Comparison of ENCODE assay signal across 11 cellular contexts in genomic region chr12:124441443-124442190, GRCh38.
DNase-seq lines count a peak whose midpoint lies in the region; ATAC-seq and TF ChIP-seq lines count a peak whose summit lies in the region.
"Had no signal": no experiment of that assay in that cellular context is flagged by ENCODE, and none has a peak within 500 bp of the region (broad histone marks: within the 10 kb centered on the region; RNA-seq: fewer than 3 reads in every experiment).

No MANE protein-coding gene starts in this region.

- peaks cover 18% of the 10 kb centered on the region for H3K36me3 ChIP-seq in BJ (ENCODE audit: control insufficient read depth, insufficient read depth, low read length)
- H3K36me3 ChIP-seq in PC-3 (ENCODE audit: low read depth, low read length) = 0 out of 2 replicates have a peak, but pooled peaks cover 2% of the 10 kb centered on the region
- no peaks in the 10 kb centered on the region for H3K36me3 ChIP-seq in neural progenitor cell
- peaks cover 6% of the 10 kb centered on the region for H3K36me3 ChIP-seq in CD8-positive, alpha-beta T cell (ENCODE audit: insufficient read depth, low read length)

- H3K4me3 ChIP-seq in BJ (ENCODE audit: low read depth, low read length) (no peak overlapping the region), PC-3 (ENCODE audit: low read length) (no peak overlapping the region), neural progenitor cell (no peak overlapping the region)
- H3K4me3 ChIP-seq in CD8-positive, alpha-beta T cell (ENCODE audit: low read depth, low read length) = no peak overlapping the region

- POLR2A ChIA-PET in BJ (lab: Charles Lee) = no interaction called here
- POLR2A ChIA-PET in PC-3 (lab: Charles Lee; ENCODE audit: unreplicated experiment) = interaction anchor here (0.6 kb wide), 2 partner anchors 17 to 30 kb away, joined by 3 to 4 read pairs; no protein-coding TSS in a partner anchor
- POLR2A ChIA-PET in CD8-positive, alpha-beta T cell (lab: Charles Lee) = no interaction called here

- H3K27ac ChIP-seq in PC-3 (ENCODE audit: low read length) (peak overlapping the region; percentile 52), neural progenitor cell (peak overlapping the region; percentile 39)
- H3K27ac ChIP-seq in CD8-positive, alpha-beta T cell (ENCODE audit: low read depth, low read length) = no peak overlapping the region

- ATAC-seq in PC-3 = peak; percentile 87
- no peak for ATAC-seq in CD8-positive, alpha-beta T cell

- H4K20me1 ChIP-seq in PC-3 (ENCODE audit: low read length) (0 out of 2 replicates have a peak, but pooled peaks cover 4% of the 10 kb centered on the region), neural progenitor cell (ENCODE audit: low read depth) (peaks cover 42% of the 10 kb centered on the region)

- DNase-seq in BJ (ENCODE audit: low read depth) (peak; percentile 57), PC-3 (peak; percentile 74), epidermal melanocyte (ENCODE audit: insufficient read length, low spot score) (peak; percentile 77), neural progenitor cell (ENCODE audit: low spot score) (no peak), NCI-H524 (lab: John Stamatoyannopoulos, UW) (no peak), NCI-H526 (lab: John Stamatoyannopoulos, UW) (no peak)
- no peak for DNase-seq in CD8-positive, alpha-beta T cell
- DNase-seq in activated CD8-positive, alpha-beta memory T cell treated with anti-CD3 and anti-CD28 coated beads for 24 hours = no peak
- DNase-seq: activated CD4-positive, alpha-beta T cell treated with anti-CD3 and anti-CD28 coated beads, Interleukin-2, amount 50 U/mL, for 4 hours; DMS79; nucleus accumbens had no signal

- H3K4me2 ChIP-seq in PC-3 (ENCODE audit: low read length) (peak overlapping the region; percentile 24), neural progenitor cell (peak overlapping the region; percentile 2)

- H3K36me3 Mint-ChIP-seq in neural progenitor cell = peaks cover 3% of the 10 kb centered on the region
- peaks cover 54% of the 10 kb centered on the region for H3K36me3 Mint-ChIP-seq in CD8-positive, alpha-beta T cell

- peak overlapping the region; percentile 1 for H3K27ac Mint-ChIP-seq in neural progenitor cell
- H3K27ac Mint-ChIP-seq in CD8-positive, alpha-beta T cell = no peak overlapping the region

- H2AFZ ChIP-seq in PC-3 (ENCODE audit: low read length) (no peak overlapping the region), neural progenitor cell (replicated peaks) (no peak overlapping the region)

- intact Hi-C loops in PC-3 (cut with micrococcal nuclease) = no loop called here
- intact Hi-C loops in CD8-positive, alpha-beta T cell (cut with DNase I, micrococcal nuclease) = no loop called here

- H3K4me1 ChIP-seq in PC-3 (ENCODE audit: insufficient read depth, low read length) (peaks cover 17% of the 10 kb centered on the region), neural progenitor cell (peaks cover 23% of the 10 kb centered on the region)
- H3K4me1 ChIP-seq in CD8-positive, alpha-beta T cell (ENCODE audit: insufficient read depth, low read length) = no peaks in the 10 kb centered on the region

- H3K9ac ChIP-seq in PC-3 (ENCODE audit: low read length) = no peak overlapping the region
- no peak overlapping the region for H3K9ac ChIP-seq in neural progenitor cell

- no peak overlapping the region for H3K4me3 Mint-ChIP-seq in neural progenitor cell
- H3K4me3 Mint-ChIP-seq in CD8-positive, alpha-beta T cell = no peak overlapping the region

- peaks cover 8% of the 10 kb centered on the region for H3K27me3 Mint-ChIP-seq in neural progenitor cell (ENCODE audit: insufficient read depth, low read depth)
- no peaks in the 10 kb centered on the region for H3K27me3 Mint-ChIP-seq in CD8-positive, alpha-beta T cell (ENCODE audit: low read depth)

- no peaks in the 10 kb centered on the region for H3K9me2 ChIP-seq in PC-3 (replicated peaks; ENCODE audit: low read length)

- peaks cover 49% of the 10 kb centered on the region for H3K4me1 Mint-ChIP-seq in neural progenitor cell
- peaks cover 11% of the 10 kb centered on the region for H3K4me1 Mint-ChIP-seq in CD8-positive, alpha-beta T cell (ENCODE audit: low read depth)

- TF ChIP-seq CTCF in BJ (IDR thresholded peaks at IDR 0.05; ENCODE audit: insufficient read depth, low read depth, low read length) = no peak
- TF ChIP-seq CTCF in PC-3 (conservative IDR thresholded peaks at IDR 0.05; ENCODE audit: low read depth, low read length) = no peak
- TF ChIP-seq CTCF in neural progenitor cell (IDR thresholded peaks at IDR 0.05) = no peak
- TF ChIP-seq CTCF in CD8-positive, alpha-beta T cell (IDR thresholded peaks at IDR 0.05) = no peak

- no peaks in the 10 kb centered on the region for H3K79me2 ChIP-seq in PC-3 (ENCODE audit: low read length)
- peaks cover 8% of the 10 kb centered on the region for H3K79me2 ChIP-seq in neural progenitor cell (ENCODE audit: low read depth)

- CTCF ChIA-PET in BJ (lab: Yijun Ruan, JAX) (interaction anchor here (0.7 kb wide), 1 partner anchor 8 kb away, joined by 3 read pairs; no protein-coding TSS in a partner anchor), PC-3 (lab: Charles Lee) (no interaction called here)
- CTCF ChIA-PET in CD8-positive, alpha-beta T cell (lab: Charles Lee) = interaction anchor here (1.4 kb wide), 1 partner anchor 15 kb away, joined by 3 read pairs; no protein-coding TSS in a partner anchor

- BruUV-seq in PC-3 (replicated peaks; lab: Mats Ljungman, UMichigan) = no TSS peak

- no peaks in the 10 kb centered on the region for H3F3A ChIP-seq in PC-3 (ENCODE audit: low read length, unreplicated experiment)
- H3F3A ChIP-seq in neural progenitor cell (ENCODE audit: low read depth) = peaks cover 53% of the 10 kb centered on the region

- no peaks in the 10 kb centered on the region for H3K9me3 ChIP-seq in PC-3 (ENCODE audit: low read length)
- H3K9me3 ChIP-seq in neural progenitor cell (ENCODE audit: low read depth) = no peaks in the 10 kb centered on the region
- no peaks in the 10 kb centered on the region for H3K9me3 ChIP-seq in CD8-positive, alpha-beta T cell (ENCODE audit: low read length)

- H3K27me3 ChIP-seq in BJ (ENCODE audit: control insufficient read depth, insufficient read depth, low read length) (no peaks in the 10 kb centered on the region), PC-3 (ENCODE audit: low read length) (no peaks in the 10 kb centered on the region), neural progenitor cell (no peaks in the 10 kb centered on the region)
- no peaks in the 10 kb centered on the region for H3K27me3 ChIP-seq in CD8-positive, alpha-beta T cell (ENCODE audit: insufficient read depth, low read length)

- H3K9me3 Mint-ChIP-seq in neural progenitor cell = no peaks in the 10 kb centered on the region
- no peaks in the 10 kb centered on the region for H3K9me3 Mint-ChIP-seq in CD8-positive, alpha-beta T cell

Comparison
In these comparisons a context has a peak if more than half of its experiments do, and no peak if none do; other contexts are left out.
1. DNase-seq: peak in BJ (single experiment), PC-3 (single experiment) and epidermal melanocyte (single experiment); none in neural progenitor cell (single experiment), CD8-positive, alpha-beta T cell (0 of 7), NCI-H524 (0 of 2), NCI-H526 (0 of 2) and activated CD8-positive, alpha-beta memory T cell treated with anti-CD3 and anti-CD28 coated beads for 24 hours (single experiment).